Comparison of ENCODE assay signal across 30 cellular contexts in the genomic region with DNA sequence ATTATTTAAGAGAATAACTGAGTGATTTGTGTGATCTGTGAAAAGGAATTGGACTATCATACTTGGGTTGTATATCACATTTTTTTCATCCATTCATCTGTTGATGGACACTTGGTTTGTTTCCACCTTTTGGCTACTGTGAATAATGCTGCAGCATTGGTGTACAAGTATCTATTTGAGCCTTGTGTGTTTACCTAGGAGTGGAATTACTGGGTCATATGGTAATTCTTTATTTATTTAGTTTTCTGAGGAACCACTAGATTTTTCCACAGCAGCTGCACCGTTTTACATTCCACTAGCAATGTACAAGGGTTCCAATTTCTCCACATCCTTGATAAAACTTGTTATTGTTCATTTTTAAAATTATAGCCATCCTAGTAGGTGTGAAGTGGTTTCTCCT. TPM values are rescaled to one million over a fixed set of nuclear protein-coding genes. Genes with fewer than 3 reads are reported as not detected.
DNase-seq lines count a peak whose midpoint lies in the region; TF ChIP-seq lines count a peak whose summit lies in the region.
"Had no signal": no experiment of that assay in that cellular context is flagged by ENCODE, and none has a peak within 500 bp of the region (broad histone marks: within the 10 kb centered on the region; RNA-seq: fewer than 3 reads in every experiment).

No MANE protein-coding gene starts in this region.

- no peaks in the 10 kb centered on the region for H3K79me2 ChIP-seq in neural progenitor cell (ENCODE audit: low read depth)

- H3K4me2 ChIP-seq in neural progenitor cell = no peak overlapping the region

- no peaks in the 10 kb centered on the region for H3K36me3 ChIP-seq in adipocyte (ENCODE audit: control insufficient read depth, insufficient read depth, low read length, severe bottlenecking)
- H3K36me3 ChIP-seq in neural progenitor cell = peaks cover 11% of the 10 kb centered on the region
- H3K36me3 ChIP-seq: cardiac muscle cell, colonic mucosa, HAP-1, prostate gland had no signal

- H3K27ac Mint-ChIP-seq in activated naive CD8-positive, alpha-beta T cell treated with anti-CD3 and anti-CD28 coated beads for 36 hours = no peak overlapping the region
- H3K27ac Mint-ChIP-seq in neural progenitor cell = no peak overlapping the region
- H3K27ac Mint-ChIP-seq: activated CD4-positive, alpha-beta memory T cell treated with anti-CD3 and anti-CD28 coated beads for 36 hours; activated naive CD4-positive, alpha-beta T cell treated with anti-CD3 and anti-CD28 coated beads, Interleukin-2, amount 10 ng/mL, durations not matched to agents 7 days and 5 days; immature natural killer cell had no signal

- no peaks in the 10 kb centered on the region for H3F3A ChIP-seq in neural progenitor cell (ENCODE audit: low read depth)

- DNase-seq in HCEC 1CT = peak; percentile 4
- peak; percentile 13 for DNase-seq in NCI-H2196 (lab: John Stamatoyannopoulos, UW; ENCODE audit: unreplicated experiment)
- DNase-seq in adipocyte (ENCODE audit: low read depth) = peak; percentile 27
- peak; percentile 28 for DNase-seq in myocyte (ENCODE audit: low read depth)
- no peak for DNase-seq in activated naive CD8-positive, alpha-beta T cell treated with anti-CD3 and anti-CD28 coated beads for 36 hours
- no peak for DNase-seq in RWPE1 (ENCODE audit: low spot score)
- no peak for DNase-seq in Kasumi-1 (lab: John Stamatoyannopoulos, UW)
- no peak for DNase-seq in neural progenitor cell (ENCODE audit: low spot score)
- DNase-seq: ACHN; activated CD4-positive, alpha-beta memory T cell treated with anti-CD3 and anti-CD28 coated beads for 36 hours; activated CD4-positive, CD25-positive, alpha-beta regulatory T cell treated with anti-CD3 and anti-CD28 coated beads, Interleukin-2, amount 50 U/mL, for 72 hours; activated naive CD4-positive, alpha-beta T cell treated with anti-CD3 and anti-CD28 coated beads, Interleukin-2, amount 10 ng/mL, durations not matched to agents 7 days and 5 days; amygdala; colonic mucosa; DMS153; effector CD8-positive, alpha-beta T cell; hypothalamus; immature natural killer cell; KG1; NCI-H1436; NCI-H2171 treated with DMSO at 0.1 percent for 48 hours; NCI-H524 treated with DMSO at 0.1 percent for 48 hours; Right ventricle myocardium superior; stimulated activated CD4-positive, alpha-beta T cell treated with anti-CD3 and anti-CD28 coated beads, Interleukin-15, amount 100 ng/mL, for 24 hours; stimulated activated CD4-positive, alpha-beta T cell treated with anti-CD3 and anti-CD28 coated beads, Interleukin-4, amount 100 ng/mL, for 4 hours had no signal

- H3K36me3 Mint-ChIP-seq in activated naive CD8-positive, alpha-beta T cell treated with anti-CD3 and anti-CD28 coated beads for 36 hours = peaks cover 5% of the 10 kb centered on the region
- H3K36me3 Mint-ChIP-seq in neural progenitor cell = peaks cover 14% of the 10 kb centered on the region

- H3K4me1 ChIP-seq in adipocyte (ENCODE audit: control insufficient read depth, insufficient read depth, low read length) (peaks cover 15% of the 10 kb centered on the region), neural progenitor cell (peaks cover 6% of the 10 kb centered on the region)
- H3K4me1 ChIP-seq: colonic mucosa, prostate gland had no signal

- no peak overlapping the region for H3K4me3 Mint-ChIP-seq in activated naive CD8-positive, alpha-beta T cell treated with anti-CD3 and anti-CD28 coated beads for 36 hours
- no peak overlapping the region for H3K4me3 Mint-ChIP-seq in neural progenitor cell
- H3K4me3 Mint-ChIP-seq: activated CD4-positive, alpha-beta memory T cell treated with anti-CD3 and anti-CD28 coated beads for 36 hours; activated naive CD4-positive, alpha-beta T cell treated with anti-CD3 and anti-CD28 coated beads, Interleukin-2, amount 10 ng/mL, durations not matched to agents 7 days and 5 days; immature natural killer cell; neural crest cell had no signal

- H3K27me3 ChIP-seq in adipocyte (replicated peaks; ENCODE audit: control insufficient read depth, insufficient read depth, low read length) (no peaks in the 10 kb centered on the region), neural progenitor cell (no peaks in the 10 kb centered on the region)
- H3K27me3 ChIP-seq: cardiac muscle cell, colonic mucosa, tibial nerve had no signal

- CTCF ChIA-PET in RWPE1 (lab: Yijun Ruan, JAX) = no interaction called here

- no peaks in the 10 kb centered on the region for H3K27me3 Mint-ChIP-seq in activated naive CD8-positive, alpha-beta T cell treated with anti-CD3 and anti-CD28 coated beads for 36 hours
- no peaks in the 10 kb centered on the region for H3K27me3 Mint-ChIP-seq in neural progenitor cell (ENCODE audit: insufficient read depth, low read depth)
- H3K27me3 Mint-ChIP-seq: activated CD4-positive, alpha-beta memory T cell treated with anti-CD3 and anti-CD28 coated beads for 36 hours; activated naive CD4-positive, alpha-beta T cell treated with anti-CD3 and anti-CD28 coated beads, Interleukin-2, amount 10 ng/mL, durations not matched to agents 7 days and 5 days had no signal

- H3K4me3 ChIP-seq in adipocyte (ENCODE audit: low read length) (no peak overlapping the region), neural progenitor cell (no peak overlapping the region)
- H3K4me3 ChIP-seq: cardiac muscle cell, colonic mucosa, HAP-1, prostate gland, tibial nerve had no signal

- H3K27ac ChIP-seq in RWPE1 (no peak overlapping the region), neural progenitor cell (no peak overlapping the region)
- H3K27ac ChIP-seq: cardiac muscle cell, colonic mucosa, prostate gland, tibial nerve had no signal

- TF ChIP-seq CTCF in RWPE1 (conservative IDR thresholded peaks at IDR 0.05; ENCODE audit: low read depth) (no peak), neural progenitor cell (IDR thresholded peaks at IDR 0.05) (no peak)

- no peaks in the 10 kb centered on the region for H3K9me3 Mint-ChIP-seq in activated naive CD8-positive, alpha-beta T cell treated with anti-CD3 and anti-CD28 coated beads for 36 hours
- H3K9me3 Mint-ChIP-seq in neural progenitor cell = no peaks in the 10 kb centered on the region
- H3K9me3 Mint-ChIP-seq: activated CD4-positive, alpha-beta memory T cell treated with anti-CD3 and anti-CD28 coated beads for 36 hours; activated naive CD4-positive, alpha-beta T cell treated with anti-CD3 and anti-CD28 coated beads, Interleukin-2, amount 10 ng/mL, durations not matched to agents 7 days and 5 days; immature natural killer cell; neural crest cell had no signal

- no peaks in the 10 kb centered on the region for H3K9me3 ChIP-seq in adipocyte (ENCODE audit: control insufficient read depth, low read length)
- no peaks in the 10 kb centered on the region for H3K9me3 ChIP-seq in neural progenitor cell (ENCODE audit: low read depth)
- H3K9me3 ChIP-seq: colonic mucosa, HAP-1, prostate gland, tibial nerve had no signal

- POLR2A ChIA-PET in RWPE1 (lab: Yijun Ruan, JAX; ENCODE audit: low non-redundant PET) = no interaction called here

- no peak overlapping the region for H2AFZ ChIP-seq in neural progenitor cell (replicated peaks)

- H3K9ac ChIP-seq in adipocyte (ENCODE audit: low read length) = no peak overlapping the region
- H3K9ac ChIP-seq in neural progenitor cell = no peak overlapping the region

- peaks cover 4% of the 10 kb centered on the region for H3K4me1 Mint-ChIP-seq in activated naive CD8-positive, alpha-beta T cell treated with anti-CD3 and anti-CD28 coated beads for 36 hours
- peaks cover 23% of the 10 kb centered on the region for H3K4me1 Mint-ChIP-seq in neural progenitor cell

- peaks cover 24% of the 10 kb centered on the region for H4K20me1 ChIP-seq in neural progenitor cell (ENCODE audit: low read depth)

RNA-seq across cellular contexts. Expression of a gene that starts 56.1 kb away (rescaled TPM):
- total RNA-seq in myocyte = 11.3 and 17.7 TPM in 2 replicates
- polyA plus RNA-seq in myocyte (2012) = 5.3 TPM
- 10 to 100 TPM; 10.6 to 11.5 TPM for total RNA-seq in activated naive CD8-positive, alpha-beta T cell treated with anti-CD3 and anti-CD28 coated beads for 36 hours
- 43.2 and 69.1 TPM in 2 replicates for total RNA-seq in neural progenitor cell (ENCODE audit: low replicate concordance)

RNA-seq across cellular contexts. Expression of a gene that starts 56.6 kb away (rescaled TPM):
- total RNA-seq in myocyte (31.7 and 36.9 TPM in 2 replicates), neural progenitor cell (ENCODE audit: low replicate concordance) (31.1 and 51.6 TPM in 2 replicates)
- polyA plus RNA-seq in myocyte (2012) = 24.7 TPM
- total RNA-seq in activated naive CD8-positive, alpha-beta T cell treated with anti-CD3 and anti-CD28 coated beads for 36 hours = 10 to 100 TPM; 25.8 to 26.8 TPM

Comparison
In these comparisons a context has a peak if more than half of its experiments do, and no peak if none do; other contexts are left out.
1. DNase-seq: peak in HCEC 1CT (single experiment), NCI-H2196 (single experiment), adipocyte (single experiment) and myocyte (single experiment); none in activated naive CD8-positive, alpha-beta T cell treated with anti-CD3 and anti-CD28 coated beads for 36 hours (single experiment), RWPE1 (single experiment), Kasumi-1 (0 of 2) and neural progenitor cell (single experiment).